ENCODE assay signal across 8 cellular contexts in the genomic region with DNA sequence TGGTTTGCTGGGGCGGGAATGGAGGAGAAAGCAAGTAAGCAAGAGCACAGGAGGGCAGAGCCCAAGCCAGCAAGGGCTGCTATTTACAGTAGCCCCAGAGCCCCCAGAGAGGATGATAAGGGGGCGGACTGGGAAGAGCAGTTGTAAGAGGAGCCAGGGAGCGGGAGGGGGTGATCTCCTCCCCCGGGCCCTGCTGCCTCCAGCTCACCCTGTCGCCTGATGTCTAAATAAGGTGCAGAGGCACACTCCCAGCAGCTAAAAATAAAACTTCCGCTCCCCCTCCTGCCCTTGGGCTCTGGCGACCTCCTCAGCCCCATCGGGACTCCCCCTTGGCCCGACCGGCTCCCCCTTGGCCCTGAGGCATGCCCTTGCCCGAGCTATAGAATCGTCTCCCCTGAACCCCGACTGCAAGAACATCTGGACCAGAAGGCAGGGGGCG. TPM values are rescaled to one million over a fixed set of nuclear protein-coding genes. Genes with fewer than 3 reads are reported as not detected.
DNase-seq lines count a peak whose midpoint lies in the region; ATAC-seq, FAIRE-seq and TF ChIP-seq lines count a peak whose summit lies in the region.

No MANE protein-coding gene starts in this region.

- H4K20me1 ChIP-seq in GM12878 (ENCODE audit: control insufficient read depth, insufficient read depth) = no peaks in the 10 kb centered on the region

- peak overlapping the region; percentile 84 for H2AFZ ChIP-seq in GM12878 (ENCODE audit: control insufficient read depth, low read depth, low read length)

- POLR2A ChIA-PET in GM12878 (lab: Charles Lee) = interaction anchor here (0.8 to 10.2 kb wide), 14 partner anchors 10 to 156 kb away, joined by 3 to 290 read pairs (median 6); a partner anchor contains a TSS
- POLR2A ChIA-PET in CD4-positive, alpha-beta memory T cell (lab: Charles Lee; ENCODE audit: partially characterized antibody) = interaction anchor here (0.6 to 2.5 kb wide), 8 partner anchors 9 to 183 kb away, joined by 3 to 16 read pairs (median 5); a partner anchor contains a TSS

- H3K27ac ChIP-seq in GM12878 (ENCODE audit: control insufficient read depth, insufficient read depth) (peak overlapping the region; percentile 82), psoas muscle (peak overlapping the region; percentile 87), kidney (ENCODE audit: low read depth in 2 of 2, low read length in 2 of 2) (no peak overlapping the region)
- H3K27ac ChIP-seq in CD4-positive, alpha-beta memory T cell (ENCODE audit: low read depth, low read length) = no peak overlapping the region

- no peaks in the 10 kb centered on the region; the same call in none of the 2 replicates for H3K79me2 ChIP-seq in GM12878 (ENCODE audit: control insufficient read depth, insufficient read depth, low read length)

- TF ChIP-seq CTCF in GM12878 (IDR thresholded peaks at IDR 0.05 in 2 of 3, conservative IDR thresholded peaks at IDR 0.05 in 1 of 3; ENCODE audit: control insufficient read depth in 2 of 3, extremely low read depth in 1 of 3, insufficient read depth in 1 of 3, low read depth in 3 of 3, low read length in 3 of 3) = peak in 1 of 3 experiments; percentile 14; a peak in 1 of 6 replicates
- TF ChIP-seq CTCF in psoas muscle (IDR thresholded peaks at IDR 0.05) = no peak
- TF ChIP-seq CTCF in kidney (IDR thresholded peaks at IDR 0.05; ENCODE audit: borderline replicate concordance, extremely low read depth, insufficient read depth) = no peak

- H3K9me3 ChIP-seq in GM12878 (replicated peaks; ENCODE audit: control insufficient read depth, insufficient read depth, low read length) (no peaks in the 10 kb centered on the region; the same call in 1 of the 3 replicates), psoas muscle (no peaks in the 10 kb centered on the region), kidney (ENCODE audit: control insufficient read depth in 1 of 2, low read length in 2 of 2) (no peaks in the 10 kb centered on the region)
- no peaks in the 10 kb centered on the region for H3K9me3 ChIP-seq in CD4-positive, alpha-beta memory T cell (ENCODE audit: control insufficient read depth in 1 of 2, low read length in 2 of 2)

- no peak overlapping the region for H3K27ac Mint-ChIP-seq in CD4-positive, alpha-beta memory T cell

- H3K9me3 Mint-ChIP-seq in CD4-positive, alpha-beta memory T cell = no peaks in the 10 kb centered on the region

- no peaks in the 10 kb centered on the region for H3K36me3 Mint-ChIP-seq in CD4-positive, alpha-beta memory T cell

- intact Hi-C loops in GM12878 (cut with micrococcal nuclease; ENCODE audit: unreplicated experiment) = loop anchor here (1.0 to 2.0 kb wide), 3 partner anchors 14 to 112 kb away; no protein-coding TSS in a partner anchor
- intact Hi-C loops in psoas muscle (cut with DNase I) = loop anchor here in 1 of 2 donors (2.0 kb wide), 1 partner anchor 114 kb away; no protein-coding TSS in a partner anchor
- intact Hi-C loops in kidney (cut with DNase I) = no loop called here
- intact Hi-C loops in CD4-positive, alpha-beta memory T cell (cut with micrococcal nuclease) = loop anchor here (2.0 to 5.0 kb wide), 2 partner anchors 36 to 74 kb away; no protein-coding TSS in a partner anchor

- no peaks in the 10 kb centered on the region for H3K36me3 ChIP-seq in GM12878 (ENCODE audit: control insufficient read depth in 2 of 2, insufficient read depth in 2 of 2, low read length in 1 of 2)
- H3K36me3 ChIP-seq in psoas muscle (ENCODE audit: insufficient read depth in 1 of 2, low read depth in 1 of 2) = no peaks in the 10 kb centered on the region
- no peaks in the 10 kb centered on the region for H3K36me3 ChIP-seq in kidney (ENCODE audit: control insufficient read depth in 1 of 2, insufficient read depth in 2 of 2, low read length in 2 of 2)
- H3K36me3 ChIP-seq in CD4-positive, alpha-beta memory T cell (ENCODE audit: insufficient read depth, low read length) = no peaks in the 10 kb centered on the region

- peak; percentile 47 for ATAC-seq in GM18511 (IDR thresholded peaks at IDR 0.05; ENCODE audit: unreplicated experiment)
- peak; percentile 33 for ATAC-seq in HG02642 (IDR thresholded peaks at IDR 0.05; ENCODE audit: poor library complexity, unreplicated experiment)
- peak; percentile 73 for ATAC-seq in GM12878
- peak; percentile 90 to 91 (median 91) for ATAC-seq in psoas muscle

- TF ChIP-seq RAD21 in GM12878 (IDR thresholded peaks at IDR 0.05; ENCODE audit: insufficient read depth, low read depth, low read length) = no peak

- in situ Hi-C loops in GM12878 (cut with MboI) = no loop called here

- TF ChIP-seq POLR2A in GM12878 (IDR thresholded peaks at IDR 0.05; ENCODE audit: low read depth, low read length) = peak; percentile 38; the same call in 1 of the 2 replicates

- H3K9ac ChIP-seq in GM12878 (ENCODE audit: control insufficient read depth, insufficient read depth, low read length) (peak overlapping the region; percentile 77), kidney (ENCODE audit: low read length in 2 of 2) (no peak overlapping the region)

- H3K4me3 Mint-ChIP-seq in CD4-positive, alpha-beta memory T cell = no peak overlapping the region

- peak overlapping the region; percentile 96 for H3K4me2 ChIP-seq in GM12878 (ENCODE audit: control insufficient read depth, insufficient read depth)

- CTCF ChIA-PET in GM12878 (lab: Yijun Ruan, JAX) = interaction anchor here (0.8 to 9.9 kb wide), 30 partner anchors 9 to 190 kb away, joined by 3 to 293 read pairs (median 6); a partner anchor contains a TSS
- CTCF ChIA-PET in CD4-positive, alpha-beta memory T cell (lab: Charles Lee; ENCODE audit: partially characterized antibody) = interaction anchor here (0.7 to 7.6 kb wide), 25 partner anchors 9 to 788 kb away, joined by 3 to 159 read pairs (median 5); a partner anchor contains a TSS

- RAD21 ChIA-PET in GM12878 (lab: Charles Lee; ENCODE audit: unreplicated experiment) = interaction anchor here (0.8 to 7.0 kb wide), 33 partner anchors 9 to 186 kb away, joined by 3 to 105 read pairs (median 8); a partner anchor contains a TSS

- 6% methylated on average over 14 of the region's 14 CpGs for WGBS in GM12878 (ENCODE audit: insufficient coverage, insufficient replicate concordance, low lambda C conversion rate, missing lambda C conversion rate)
- WGBS in psoas muscle, 3 donors = 15 to 28% (median 16%) methylated on average over 14 of the region's 14 CpGs

- peaks cover 10 to 16% (median 12%) of the 10 kb centered on the region in 4 donors for H3K4me1 Mint-ChIP-seq in CD4-positive, alpha-beta memory T cell

- TF ChIP-seq EP300 in GM12878 (IDR thresholded peaks at IDR 0.05; ENCODE audit: borderline replicate concordance in 1 of 2, control insufficient read depth in 1 of 2, low read depth in 2 of 2, low read length in 2 of 2) = peak in 1 of 2 experiments; percentile 44; a peak in 1 of 4 replicates

- BruUV-seq in GM12878 (replicated peaks; lab: Mats Ljungman, UMichigan) = no TSS peak

- no peaks in the 10 kb centered on the region for H3K27me3 ChIP-seq in GM12878 (replicated peaks in 1 of 2; ENCODE audit: control insufficient read depth in 2 of 2, insufficient read depth in 2 of 2, low read length in 1 of 2)
- H3K27me3 ChIP-seq in psoas muscle (ENCODE audit: insufficient read depth in 3 of 3, low read length in 2 of 3) = no peaks in the 10 kb centered on the region
- H3K27me3 ChIP-seq in CD4-positive, alpha-beta memory T cell (ENCODE audit: insufficient read depth, low read length) = no peaks in the 10 kb centered on the region

- H3K4me3 ChIP-seq in GM12878 (peak overlapping the region; percentile 66; the same call in 1 of the 2 replicates), psoas muscle (peak overlapping the region; percentile 59), kidney (ENCODE audit: low read length in 2 of 2) (peak overlapping the region in 1 of 2 donors; percentile 25)
- no peak overlapping the region for H3K4me3 ChIP-seq in CD4-positive, alpha-beta memory T cell (ENCODE audit: low read length in 2 of 2)

- SMC1A ChIA-PET in GM12878 (lab: Charles Lee; ENCODE audit: uncharacterized antibody, unreplicated experiment) = interaction anchor here (0.7 to 11.1 kb wide), 27 partner anchors 13 to 233 kb away, joined by 3 to 325 read pairs (median 5); a partner anchor contains a TSS

- FAIRE-seq in GM12878 (lab: Jason Lieb, UNC) (no peak), kidney (lab: Jason Lieb, UNC) (no peak)

- H3K4me1 ChIP-seq in GM12878 (ENCODE audit: control insufficient read depth, insufficient read depth, low read length) = peaks cover 68% of the 10 kb centered on the region
- peaks cover 25% of the 10 kb centered on the region for H3K4me1 ChIP-seq in psoas muscle
- H3K4me1 ChIP-seq in kidney (ENCODE audit: control insufficient read depth in 1 of 2, insufficient read depth in 1 of 2, low read depth in 1 of 2, low read length in 2 of 2) = peaks cover 0 to 5% of the 10 kb centered on the region in 2 donors
- peaks cover 23% of the 10 kb centered on the region for H3K4me1 ChIP-seq in CD4-positive, alpha-beta memory T cell (ENCODE audit: insufficient read depth, low read length)

- no peaks in the 10 kb centered on the region for H3K27me3 Mint-ChIP-seq in CD4-positive, alpha-beta memory T cell

- DNase-seq in GM12878 (ENCODE audit: low read depth, low spot score) = no peak
- peak; percentile 47 to 83 for DNase-seq in psoas muscle
- no peak for DNase-seq in kidney
- DNase-seq in CD4-positive, alpha-beta memory T cell = no peak
- DNase-seq in NCI-H2196 (lab: John Stamatoyannopoulos, UW; ENCODE audit: unreplicated experiment) = no peak
- no peak for DNase-seq in stimulated activated CD4-positive, alpha-beta T cell treated with anti-CD3 and anti-CD28 coated beads, Interleukin-15, amount 100 ng/mL, for 24 hours

RNA-seq across cellular contexts. Expression of a gene that starts 14.4 kb away (rescaled TPM):
- 69.3 and 77.6 TPM in 2 replicates for total RNA-seq in GM12878 (2013; cell fraction: nucleolus; rRNA removed)
- 91.1 and 104 TPM in 2 replicates for total RNA-seq in GM12878 (2014; rRNA removed)
- total RNA-seq in GM12878 (2014; rRNA removed; fragmentation: Illumina TruSeq; extraction: Trizol) = 78.8 and 80.3 TPM in 2 replicates
- 77.3 and 80.8 TPM in 2 replicates for total RNA-seq in GM12878 (2021)
- polyA plus RNA-seq in GM12878 (2011; ENCODE audit: low read depth) = 37.5 TPM
- polyA plus RNA-seq in GM12878 (2011; rRNA removed) = 36.7 and 42.3 TPM in 2 replicates
- 56.7 and 66.0 TPM in 2 replicates for polyA plus RNA-seq in GM12878 (2011; cell fraction: cytosol; rRNA removed)
- 16.1 and 18.3 TPM in 2 replicates for polyA plus RNA-seq in GM12878 (2011; cell fraction: nucleus; rRNA removed)
- 46.8 and 47.5 TPM in 2 replicates for polyA plus RNA-seq in GM12878 (2012)
- 104 and 106 TPM in 2 replicates for polyA plus RNA-seq in GM12878 (2014; fragmentation: Illumina TruSeq; extraction: Trizol)
- 10 to 100 TPM; 13.5 to 21.4 TPM for polyA plus RNA-seq in GM12878 (2014; fragmentation: Nextera tagmentation; extraction: Ambion mirVana)
- polyA plus RNA-seq in GM12878 (2014; rRNA removed) = 89.6 and 102 TPM in 2 replicates
- 10 to 100 TPM; 55.7 to 59.8 TPM for polyA plus RNA-seq in GM12878 (2016; fragmentation: Nextera tagmentation; extraction: Ambion mirVana)
- 32.8 and 41.3 TPM in 2 replicates for polyA minus RNA-seq in GM12878 (2011; rRNA and poly(A)+ RNA removed)
- polyA minus RNA-seq in GM12878 (2011; cell fraction: cytosol; rRNA and poly(A)+ RNA removed) = 11.4 and 17.0 TPM in 2 replicates
- polyA minus RNA-seq in GM12878 (2011; cell fraction: nucleus; rRNA and poly(A)+ RNA removed) = 11.6 and 16.5 TPM in 2 replicates
- 10 to 100 TPM; 58.8 to 96.9 (median 65.9) TPM for total RNA-seq in psoas muscle
- 100 to 1,000 TPM in 1 of 3 donors, 10 to 100 TPM in 2; 27.0 to 180 (median 70.7) TPM for polyA plus RNA-seq in psoas muscle
- 22.8 TPM for total RNA-seq in kidney
- 11.1 TPM for polyA plus RNA-seq in kidney (ENCODE audit: insufficient read depth, low read depth, low replicate concordance)
- total RNA-seq in CD4-positive, alpha-beta memory T cell = 10 to 100 TPM; 93.5 to 93.9 TPM
- polyA plus RNA-seq in CD4-positive, alpha-beta memory T cell = 10 to 100 TPM; 38.9 to 83.0 TPM

RNA-seq across cellular contexts. Expression of a gene that starts 14.7 kb away (rescaled TPM):
- total RNA-seq in GM12878 (2013; cell fraction: nucleolus; rRNA removed) = 150 and 162 TPM in 2 replicates
- 102 and 109 TPM in 2 replicates for total RNA-seq in GM12878 (2014; rRNA removed)
- 75.7 TPM in 2 replicates for total RNA-seq in GM12878 (2014; rRNA removed; fragmentation: Illumina TruSeq; extraction: Trizol)
- total RNA-seq in GM12878 (2021) = 95.1 and 95.6 TPM in 2 replicates
- polyA plus RNA-seq in GM12878 (2011; ENCODE audit: low read depth) = 46.2 TPM
- 85.4 and 106 TPM in 2 replicates for polyA plus RNA-seq in GM12878 (2011; rRNA removed)
- polyA plus RNA-seq in GM12878 (2011; cell fraction: cytosol; rRNA removed) = 81.7 and 107 TPM in 2 replicates
- 27.6 and 30.7 TPM in 2 replicates for polyA plus RNA-seq in GM12878 (2011; cell fraction: nucleus; rRNA removed)
- polyA plus RNA-seq in GM12878 (2012) = 61.7 and 69.7 TPM in 2 replicates
- polyA plus RNA-seq in GM12878 (2014; fragmentation: Illumina TruSeq; extraction: Trizol) = 74.4 and 83.9 TPM in 2 replicates
- 10 to 100 TPM; 33.6 to 44.4 TPM for polyA plus RNA-seq in GM12878 (2014; fragmentation: Nextera tagmentation; extraction: Ambion mirVana)
- polyA plus RNA-seq in GM12878 (2014; rRNA removed) = 62.0 and 63.9 TPM in 2 replicates
- polyA plus RNA-seq in GM12878 (2016; fragmentation: Nextera tagmentation; extraction: Ambion mirVana) = 10 to 100 TPM; 44.0 to 44.4 TPM
- 109 and 137 TPM in 2 replicates for polyA minus RNA-seq in GM12878 (2011; rRNA and poly(A)+ RNA removed)
- 43.7 and 54.0 TPM in 2 replicates for polyA minus RNA-seq in GM12878 (2011; cell fraction: cytosol; rRNA and poly(A)+ RNA removed)
- 14.7 and 19.8 TPM in 2 replicates for polyA minus RNA-seq in GM12878 (2011; cell fraction: nucleus; rRNA and poly(A)+ RNA removed)
- total RNA-seq in psoas muscle = 10 to 100 TPM in 2 of 4 donors, 1 to 10 TPM in 2; 4.0 to 12.1 (median 8.0) TPM
- 10 to 100 TPM in 1 of 3 donors, 1 to 10 TPM in 2; 3.0 to 11.6 (median 6.9) TPM for polyA plus RNA-seq in psoas muscle
- 29.8 TPM for total RNA-seq in kidney
- 13.7 TPM for polyA plus RNA-seq in kidney (ENCODE audit: insufficient read depth, low read depth, low replicate concordance)
- 10 to 100 TPM; 20.4 to 23.1 TPM for total RNA-seq in CD4-positive, alpha-beta memory T cell
- polyA plus RNA-seq in CD4-positive, alpha-beta memory T cell = 1 to 10 TPM; 4.3 to 5.6 TPM

Comparison
In these comparisons a context has a peak if more than half of its experiments do, and no peak if none do; other contexts are left out.
1. ATAC-seq: peak in every context shown above with its lines; median percentile 91 in psoas muscle; 73 in GM12878; 47 in GM18511; 33 in HG02642.
2. DNase-seq: peak in psoas muscle (2 of 2); none in GM12878 (single experiment), kidney (single experiment), CD4-positive, alpha-beta memory T cell (0 of 5), NCI-H2196 (single experiment) and stimulated activated CD4-positive, alpha-beta T cell treated with anti-CD3 and anti-CD28 coated beads, Interleukin-15, amount 100 ng/mL, for 24 hours (single experiment).
3. H3K27ac ChIP-seq: peak in GM12878 (single experiment) and psoas muscle (single experiment); none in kidney (0 of 2) and CD4-positive, alpha-beta memory T cell (single experiment).
4. H3K4me3 ChIP-seq: peak in GM12878 (single experiment) and psoas muscle (single experiment); none in CD4-positive, alpha-beta memory T cell (0 of 2).